ENCODE assay signal across 8 cellular contexts in genomic region chr5:98772415-98773213, GRCh38. TPM values are rescaled to one million over a fixed set of nuclear protein-coding genes. Genes with fewer than 3 reads are reported as not detected.
DNase-seq lines count a peak whose midpoint lies in the region; ATAC-seq and TF ChIP-seq lines count a peak whose summit lies in the region.

No MANE protein-coding gene starts in this region.

- peaks cover 2% of the 10 kb centered on the region; the same call in 1 of the 3 replicates for H3K9me3 Mint-ChIP-seq in GM23338

- H3K79me2 ChIP-seq in GM23338 (replicated peaks; ENCODE audit: insufficient read depth): peaks cover 32% of the 10 kb centered on the region

- peak overlapping the region; percentile 95 for H3K27ac Mint-ChIP-seq in GM23338

- peaks cover 18% of the 10 kb centered on the region for H3K36me3 Mint-ChIP-seq in GM23338 (ENCODE audit: low read depth)

- no peaks in the 10 kb centered on the region for H3K9me2 ChIP-seq in GM23338 (ENCODE audit: insufficient read depth)

- peaks cover 28% of the 10 kb centered on the region for H3K4me1 ChIP-seq in GM23338 (ENCODE audit: insufficient read depth)

- DNase-seq in COLO829 (ENCODE audit: low spot score): peak; percentile 35
- peak; percentile 93 for DNase-seq in GM23338 (ENCODE audit: low spot score)
- peak; percentile 77 for DNase-seq in NCI-H146 (lab: John Stamatoyannopoulos, UW)
- DNase-seq in left kidney (ENCODE audit: low read depth, low spot score): peak; percentile 92
- DNase-seq in stimulated activated CD4-positive, alpha-beta T cell treated with anti-CD3 and anti-CD28 coated beads, Interleukin-15, amount 100 ng/mL, for 24 hours: peak; percentile 68
- no peak for DNase-seq in kidney glomerular epithelial cell (lab: John Stamatoyannopoulos, UW)

- ATAC-seq in GM23338: peak; percentile 19

- H3K4me1 Mint-ChIP-seq in GM23338: peaks cover 46% of the 10 kb centered on the region

- 0 out of 2 replicates have a peak, but pooled peaks cover 6% of the 10 kb centered on the region for H3K36me3 ChIP-seq in GM23338 (ENCODE audit: insufficient read depth)

- H2AFZ ChIP-seq in GM23338: no peak overlapping the region; the same call in 1 of the 2 replicates

- peak overlapping the region; percentile 93 for H3K4me3 Mint-ChIP-seq in GM23338

- peaks cover 29% of the 10 kb centered on the region for H4K20me1 ChIP-seq in GM23338 (replicated peaks; ENCODE audit: insufficient read depth)

- H3K27me3 ChIP-seq in GM23338 (ENCODE audit: insufficient read depth): peaks cover 37% of the 10 kb centered on the region

- H3K4me2 ChIP-seq in GM23338: peak overlapping the region; percentile 76

- TF ChIP-seq CTCF in GM23338 (conservative IDR thresholded peaks at IDR 0.05; ENCODE audit: low read depth in 2 of 2): no peak
- TF ChIP-seq CTCF in VCaP (conservative IDR thresholded peaks at IDR 0.05): no peak

- peaks cover 49% of the 10 kb centered on the region for H3K27me3 Mint-ChIP-seq in GM23338 (ENCODE audit: insufficient read depth, low read depth, poor library complexity)

- peak overlapping the region; percentile 75 for H3K4me3 ChIP-seq in GM23338

- H3K27ac ChIP-seq in GM23338 (ENCODE audit: low read depth): peak overlapping the region; percentile 96
- H3K27ac ChIP-seq in VCaP: peak overlapping the region; percentile 98
- peak overlapping the region; percentile 54 for H3K27ac ChIP-seq in cingulate gyrus (ENCODE audit: low read depth, low read length)

- peaks cover 8% of the 10 kb centered on the region; the same call in 1 of the 2 replicates for H3F3A ChIP-seq in GM23338 (replicated peaks; ENCODE audit: low read depth)

TF ChIP-seq in GM23338, 12 proteins besides CTCF, POLR2A, EP300 and RAD21:
- TF ChIP-seq REST (IDR thresholded peaks at IDR 0.05; ENCODE audit: unreplicated experiment): no peak
- peak; percentile 32; the same call in 1 of the 2 replicates for TF ChIP-seq CREB1 (CRISPR knock-in tag; IDR thresholded peaks at IDR 0.05; ENCODE audit: low read depth)

RNA-seq across cellular contexts. Expression of gene RGMB, which starts 0.8 kb away (rescaled TPM):
- total RNA-seq in GM23338 (2014; rRNA removed; shearing (Covaris generic)): 34.1 and 34.3 TPM in 2 replicates
- polyA plus RNA-seq in GM23338 (2016; fragmentation: Nextera tagmentation; extraction: Ambion mirVana): 20.5 and 21.7 TPM in 2 replicates
